Comparison of ENCODE assay signal across 22 cellular contexts in the genomic region with DNA sequence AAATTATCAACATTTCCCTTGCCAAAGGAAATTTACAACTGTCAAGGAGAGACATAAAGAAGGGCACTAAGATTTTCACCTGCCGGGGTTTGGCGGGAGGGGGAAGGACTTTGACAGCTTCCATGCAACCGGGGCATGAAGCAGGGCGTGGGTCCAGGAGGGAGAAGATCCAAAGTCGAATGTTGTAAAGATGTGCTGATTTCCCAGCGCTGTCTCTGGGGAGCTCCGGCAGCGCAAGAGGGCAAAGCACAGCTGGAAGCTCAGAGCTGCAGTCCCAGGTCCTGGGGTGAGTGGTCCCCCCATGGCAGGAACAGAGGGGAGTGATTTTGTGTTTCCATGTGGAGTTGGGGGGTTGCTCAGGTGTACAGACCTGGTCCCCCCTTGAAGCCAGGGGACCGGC. TPM values are rescaled to one million over a fixed set of nuclear protein-coding genes. Genes with fewer than 3 reads are reported as not detected.
DNase-seq lines count a peak whose midpoint lies in the region; ATAC-seq, FAIRE-seq and TF ChIP-seq lines count a peak whose summit lies in the region.
"Had no signal": no experiment of that assay in that cellular context is flagged by ENCODE, and none has a peak within 500 bp of the region (broad histone marks: within the 10 kb centered on the region; RNA-seq: fewer than 3 reads in every experiment).

A gene (plus strand): TSS at position 198 of the 400 bp plus-strand sequence. CDS start 5,003 bp downstream, outside the sequence.

- TF ChIP-seq CTCF in endodermal cell (conservative IDR thresholded peaks at IDR 0.05), result no peak
- no peak for TF ChIP-seq CTCF in nephron (IDR thresholded peaks at IDR 0.05; ENCODE audit: unreplicated experiment in 3 of 3)

- ATAC-seq in T-helper 17 cell, result no peak
- ATAC-seq in GM18519 (IDR thresholded peaks at IDR 0.05; ENCODE audit: low FRiP score, unreplicated experiment), result no peak
- ATAC-seq: Right ventricle myocardium inferior had no signal

- no peak within 1 kb of the TSS for H3K4me3 Mint-ChIP-seq in T-helper 17 cell
- H3K4me3 Mint-ChIP-seq in endodermal cell, result no peak within 1 kb of the TSS
- H3K4me3 Mint-ChIP-seq in nephron, result no peak within 1 kb of the TSS
- H3K4me3 Mint-ChIP-seq: CD4-positive, alpha-beta memory T cell had no signal

- H3K4me1 ChIP-seq in endodermal cell (ENCODE audit: control insufficient read depth, insufficient read depth, low read length) (no peaks in the 10 kb centered on the region), small intestine (ENCODE audit: control insufficient read depth in 2 of 2, insufficient read depth in 1 of 2, low read depth in 1 of 2, low read length in 1 of 2) (peaks cover 4 to 13% of the 10 kb centered on the region in 2 donors)

- DNase-seq in T-helper 17 cell (no peak), endodermal cell (no peak), small intestine (peak; percentile 96), NCI-H1417 treated with DMSO at 0.1 percent for 48 hours (lab: John Stamatoyannopoulos, UW) (no peak), T-helper 2 cell (no peak), inferior parietal cortex (ENCODE audit: extremely low spot score) (no peak)
- DNase-seq: CD4-positive, alpha-beta memory T cell; DMS79 treated with DMSO at 0.1 percent for 48 hours; NCI-H1048; NCI-H187 treated with DMSO at 0.1 percent for 48 hours; NCI-H446 treated with DMSO at 0.1 percent for 48 hours; NCI-H774 had no signal

- no peaks in the 10 kb centered on the region for H3K27me3 ChIP-seq in endodermal cell (ENCODE audit: control insufficient read depth, insufficient read depth, low read length, poor library complexity, severe bottlenecking)
- H3K27me3 ChIP-seq in small intestine (ENCODE audit: control insufficient read depth in 2 of 2, insufficient read depth in 2 of 2, low read length in 2 of 2), result no peaks in the 10 kb centered on the region

- H3K9me3 Mint-ChIP-seq in endodermal cell (peaks cover 8% of the 10 kb centered on the region), nephron (peaks cover 4% of the 10 kb centered on the region)
- H3K9me3 Mint-ChIP-seq: CD4-positive, alpha-beta memory T cell had no signal

- no peaks in the 10 kb centered on the region for H3K36me3 Mint-ChIP-seq in T-helper 17 cell (ENCODE audit: low read depth)
- H3K36me3 Mint-ChIP-seq in endodermal cell (ENCODE audit: low read depth), result no peaks in the 10 kb centered on the region
- H3K36me3 Mint-ChIP-seq in nephron (ENCODE audit: low read depth), result no peaks in the 10 kb centered on the region
- H3K36me3 Mint-ChIP-seq: CD4-positive, alpha-beta memory T cell had no signal

- no peak within 1 kb of the TSS for H3K9ac ChIP-seq in endodermal cell (ENCODE audit: extremely low read depth, low read length, poor library complexity, severe bottlenecking)

- no peak for FAIRE-seq in small intestine (lab: Jason Lieb, UNC)
- FAIRE-seq: D721Med, G401.6, GM19239, K562 had no signal

- 88 to 91% methylated on average over 4 to 9 of the region's 9 CpGs for WGBS in endodermal cell (ENCODE audit: insufficient coverage in 1 of 2, insufficient read length in 1 of 2), 2 experiments
- 18 to 53% (median 29%) methylated on average over 9 of the region's 9 CpGs for WGBS in small intestine, 3 donors

- H3K36me3 ChIP-seq in endodermal cell (ENCODE audit: control insufficient read depth, insufficient read depth, low read length) (no peaks in the 10 kb centered on the region), small intestine (ENCODE audit: control insufficient read depth in 2 of 2, insufficient read depth in 2 of 2, low read length in 2 of 2) (no peaks in the 10 kb centered on the region)

- no peak within 1 kb of the TSS for H3K27ac ChIP-seq in endodermal cell (ENCODE audit: low read depth, low read length)
- H3K27ac ChIP-seq in small intestine (ENCODE audit: low read depth in 1 of 2, low read length in 1 of 2), result peak within 1 kb of the TSS; percentile 63 to 89
- H3K27ac ChIP-seq: HL-60 had no signal

- no peaks in the 10 kb centered on the region for H3K9me3 ChIP-seq in T-helper 17 cell (ENCODE audit: control insufficient read depth, low read length, poor library complexity, severe bottlenecking)
- no peaks in the 10 kb centered on the region for H3K9me3 ChIP-seq in endodermal cell (ENCODE audit: control insufficient read depth, low read length)
- H3K9me3 ChIP-seq in small intestine (ENCODE audit: control insufficient read depth, low read depth), result no peaks in the 10 kb centered on the region

- H3K4me1 Mint-ChIP-seq in T-helper 17 cell (no peaks in the 10 kb centered on the region), endodermal cell (no peaks in the 10 kb centered on the region), nephron (peaks cover 39% of the 10 kb centered on the region)
- H3K4me1 Mint-ChIP-seq: CD4-positive, alpha-beta memory T cell had no signal

- H3K4me3 ChIP-seq in endodermal cell (ENCODE audit: low read length), result no peak within 1 kb of the TSS
- H3K4me3 ChIP-seq in small intestine (ENCODE audit: low read depth in 1 of 2, low read length in 2 of 2), result peak within 1 kb of the TSS in 1 of 2 donors; percentile 53
- H3K4me3 ChIP-seq: K562 had no signal

- H3K27ac Mint-ChIP-seq in T-helper 17 cell, result peak within 1 kb of the TSS; percentile 19
- H3K27ac Mint-ChIP-seq in endodermal cell, result peak within 1 kb of the TSS; percentile 35
- H3K27ac Mint-ChIP-seq in nephron, result peak within 1 kb of the TSS; percentile 2 to 53 (median 23)

- H3K27me3 Mint-ChIP-seq in T-helper 17 cell (no peaks in the 10 kb centered on the region), endodermal cell (ENCODE audit: insufficient read depth) (peaks cover under 1% of the 10 kb centered on the region), nephron (ENCODE audit: low read depth) (peaks cover 7% of the 10 kb centered on the region)
- H3K27me3 Mint-ChIP-seq: CD4-positive, alpha-beta memory T cell had no signal

RNA-seq across cellular contexts. Expression of the gene that starts here (rescaled TPM):
- total RNA-seq in T-helper 17 cell (not detected), endodermal cell (not detected)
- polyA plus RNA-seq in endodermal cell (2013, experiment 1 of 2), result not detected
- not detected for polyA plus RNA-seq in endodermal cell (2013, experiment 2 of 2)
- polyA plus RNA-seq in small intestine, result 10 to 100 TPM in 2 of 3 donors, 1 to 10 TPM in 1; 9.5 to 61.9 (median 53.2) TPM
- total RNA-seq: A673; CD4-positive, alpha-beta memory T cell; K562; M059J; Right ventricle myocardium inferior had no signal
- polyA plus RNA-seq: CD4-positive, alpha-beta memory T cell; K562 had no signal
